ENCODE assay signal across 13 cellular contexts in the genomic region with DNA sequence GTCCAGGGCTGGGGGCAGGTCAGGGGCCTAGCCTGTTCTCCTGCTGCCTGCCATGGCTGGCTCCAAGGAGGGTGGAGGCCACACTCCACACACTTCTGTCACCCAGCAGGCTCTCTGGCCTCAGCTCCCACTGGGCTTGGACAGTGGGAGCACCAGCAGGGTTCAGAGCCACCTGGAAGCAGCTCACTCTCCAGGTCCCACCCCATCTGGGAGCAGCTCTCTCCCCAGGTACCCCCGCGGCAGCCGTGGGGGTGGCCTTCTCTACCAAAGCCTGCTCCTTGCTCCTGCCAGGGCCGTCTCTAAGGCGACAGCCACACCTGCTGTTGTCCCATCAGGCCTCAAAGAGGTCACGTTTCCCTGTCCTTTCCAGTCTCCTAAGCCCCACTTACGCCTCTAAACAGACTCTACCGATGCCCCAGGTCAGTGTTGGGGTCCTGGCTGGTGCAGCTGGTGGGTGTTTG.
A peak's percentile ranks its signal among the peaks of the same experiment; 100 is the strongest.
DNase-seq lines count a peak whose midpoint lies in the region; ATAC-seq, FAIRE-seq and TF ChIP-seq lines count a peak whose summit lies in the region.
"Had no signal": no experiment of that assay in that cellular context is flagged by ENCODE, and none has a peak within 500 bp of the region (broad histone marks: within the 10 kb centered on the region; RNA-seq: fewer than 3 reads in every experiment).

No MANE protein-coding gene starts in this region.

- H3K27me3 Mint-ChIP-seq in nephron (ENCODE audit: low read depth): peaks cover 70% of the 10 kb centered on the region

- POLR2A ChIA-PET in H1 (lab: Charles Lee; ENCODE audit: partially characterized antibody): interaction anchor here (0.7 kb wide), 2 partner anchors 18 to 105 kb away, joined by 3 to 6 read pairs; no protein-coding TSS in a partner anchor

- no peaks in the 10 kb centered on the region for H3K9me3 ChIP-seq in H1 (ENCODE audit: insufficient read depth in 2 of 2, low read depth in 1 of 2, low read length in 1 of 2)
- H3K9me3 ChIP-seq: testis had no signal

- H3K4ac ChIP-seq in H1 (replicated peaks; ENCODE audit: insufficient read length, low read depth, low read length): no peak overlapping the region

- peak overlapping the region in 1 of 4 experiments; percentile 69; a peak in 1 of 8 replicates for H3K4me3 ChIP-seq in H1 (ENCODE audit: extremely low read depth in 1 of 4, insufficient read depth in 2 of 4, low read depth in 3 of 4, low read length in 4 of 4)
- H3K4me3 ChIP-seq: hepatocyte had no signal

- H2BK5ac ChIP-seq in H1 (ENCODE audit: low read depth, low read length): no peak overlapping the region

- TF ChIP-seq RAD21 in H1 (IDR thresholded peaks at IDR 0.05 in 1 of 2, conservative IDR thresholded peaks at IDR 0.05 in 1 of 2; ENCODE audit: low read depth in 2 of 2, low read length in 2 of 2): no peak

- H3K36me3 ChIP-seq in H1 (ENCODE audit: control insufficient read depth in 2 of 4, insufficient read depth in 4 of 4, low read length in 3 of 4): no peaks in the 10 kb centered on the region

- no peak for FAIRE-seq in H1 (lab: Jason Lieb, UNC)

- peaks cover 1 to 26% (median 24%) of the 10 kb centered on the region in 4 experiments for H3K27me3 ChIP-seq in H1 (replicated peaks in 1 of 4; ENCODE audit: control insufficient read depth in 3 of 4, extremely low read depth in 1 of 4, insufficient read depth in 3 of 4, low read length in 3 of 4)
- H3K27me3 ChIP-seq: testis had no signal

- peak overlapping the region in 2 of 3 experiments; percentile 15 to 39 for H3K4me3 Mint-ChIP-seq in nephron

- ATAC-seq in GM18861 (IDR thresholded peaks at IDR 0.05; ENCODE audit: unreplicated experiment): no peak

- H3K79me1 ChIP-seq in H1 (ENCODE audit: low read depth, low read length): no peaks in the 10 kb centered on the region

- H4K91ac ChIP-seq in H1 (replicated peaks; ENCODE audit: insufficient read length, low read length): no peak overlapping the region

- H4K5ac ChIP-seq in H1 (ENCODE audit: insufficient read length, low read depth, low read length): no peak overlapping the region

- CTCF ChIA-PET in H1 (lab: Charles Lee; ENCODE audit: partially characterized antibody): interaction anchor here (1.0 to 3.4 kb wide), 8 partner anchors 9 to 237 kb away, joined by 3 to 13 read pairs (median 4); no protein-coding TSS in a partner anchor

- TF ChIP-seq CTCF in H1 (IDR thresholded peaks at IDR 0.05; ENCODE audit: control extremely low read depth in 1 of 3, insufficient read depth in 1 of 3, low read depth in 1 of 3, low read length in 3 of 3): no peak
- no peak for TF ChIP-seq CTCF in nephron (IDR thresholded peaks at IDR 0.05; ENCODE audit: unreplicated experiment in 3 of 3)

- H3K79me2 ChIP-seq in H1 (ENCODE audit: control insufficient read depth in 1 of 2, insufficient read depth in 2 of 2, low read length in 2 of 2): no peaks in the 10 kb centered on the region
- H3K79me2 ChIP-seq: hepatocyte had no signal

- no peak overlapping the region for H3K18ac ChIP-seq in H1 (ENCODE audit: extremely low read depth, low read length)

- WGBS in H1 (ENCODE audit: extremely low coverage in 1 of 2, insufficient coverage in 1 of 2, insufficient read length in 1 of 2, insufficient replicate concordance in 2 of 2, low coverage in 1 of 2, low lambda C conversion rate in 2 of 2, missing lambda C conversion rate in 1 of 2), 2 experiments: 89% methylated on average over 8 of the region's 8 CpGs; no CpG with 5 or more reads in 1 of the 2 experiments

- H3K36me3 Mint-ChIP-seq in nephron (ENCODE audit: low read depth): no peaks in the 10 kb centered on the region

- peaks cover 22% of the 10 kb centered on the region for H3K4me1 Mint-ChIP-seq in nephron

- no peaks in the 10 kb centered on the region for H4K20me1 ChIP-seq in H1 (replicated peaks in 1 of 2; ENCODE audit: control insufficient read depth in 1 of 2, insufficient read depth in 2 of 2, low read length in 2 of 2)

- DNase-seq in NCI-H510A treated with DMSO at 0.1 percent for 48 hours (lab: John Stamatoyannopoulos, UW) (peak; percentile 18), NCI-H510A (lab: John Stamatoyannopoulos, UW) (no peak), DMS53 treated with DMSO at 0.1 percent for 48 hours (lab: John Stamatoyannopoulos, UW; ENCODE audit: unreplicated experiment) (peak; percentile 71), H1 (ENCODE audit: low read depth in 1 of 2, low spot score in 2 of 2) (no peak), amygdala (lab: John Stamatoyannopoulos, UW) (no peak), activated gamma-delta T cell treated with Interleukin-2 at 50 U/mL for 16 hours (no peak)
- DNase-seq: NCI-H1694, RPMI8226, testis had no signal

- no peak for TF ChIP-seq EP300 in H1 (IDR thresholded peaks at IDR 0.05; ENCODE audit: borderline replicate concordance in 1 of 2, low read depth in 2 of 2, low read length in 2 of 2)

- 0 out of 2 replicates have a peak overlapping the region, but pooled peaks have one; percentile 48 for H2BK20ac ChIP-seq in H1 (ENCODE audit: low read length)

- no peak overlapping the region for H3K27ac Mint-ChIP-seq in nephron
- H3K27ac Mint-ChIP-seq: dendritic cell treated with granulocyte-macrophage colony-stimulating factor and Interleukin-4, amounts not matched to agents 40 ng/mL and 50 ng/mL, for 4 days had no signal

- no peak overlapping the region for H3K23ac ChIP-seq in H1 (ENCODE audit: insufficient read length)

- H2BK15ac ChIP-seq in H1 (ENCODE audit: low read length): no peak overlapping the region

- H4K8ac ChIP-seq in H1 (ENCODE audit: extremely low read depth, insufficient read depth, low read length): no peak overlapping the region; the same call in 1 of the 2 replicates

- no peak overlapping the region for H3K9ac ChIP-seq in H1 (replicated peaks in 1 of 4; ENCODE audit: extremely low read depth in 1 of 4, low read depth in 3 of 4, low read length in 3 of 4)

- no peak for TF ChIP-seq POLR2A in H1 (IDR thresholded peaks at IDR 0.05; ENCODE audit: control extremely low read depth in 1 of 2, low read depth in 2 of 2, low read length in 2 of 2)

- peak overlapping the region; percentile 65; the same call in 1 of the 2 replicates for H2AK5ac ChIP-seq in H1 (ENCODE audit: low read depth, low read length)

- no peak overlapping the region for H2BK120ac ChIP-seq in H1 (replicated peaks; ENCODE audit: low read depth, low read length)

- H2BK12ac ChIP-seq in H1 (ENCODE audit: low read depth, low read length): peak overlapping the region; percentile 50; the same call in 1 of the 2 replicates

- H3K14ac ChIP-seq in H1 (ENCODE audit: insufficient read length): no peak overlapping the region

- no peak overlapping the region for H3K27ac ChIP-seq in H1 (ENCODE audit: low read depth, low read length)
- H3K27ac ChIP-seq: hepatocyte, testis had no signal

- H3K4me2 ChIP-seq in H1 (ENCODE audit: insufficient read depth in 1 of 2, low read depth in 2 of 2, low read length in 2 of 2): peak overlapping the region; percentile 79 to 100; a peak in 2 of 4 replicates

- no peaks in the 10 kb centered on the region for H3K9me3 Mint-ChIP-seq in nephron
- H3K9me3 Mint-ChIP-seq: dendritic cell treated with granulocyte-macrophage colony-stimulating factor and Interleukin-4, amounts not matched to agents 40 ng/mL and 50 ng/mL, for 4 days had no signal

- H2AFZ ChIP-seq in H1 (ENCODE audit: low read length): no peak overlapping the region
- H2AFZ ChIP-seq: hepatocyte had no signal

- H3K4me1 ChIP-seq in H1 (replicated peaks in 1 of 4; ENCODE audit: control insufficient read depth in 3 of 4, insufficient read depth in 4 of 4, low read length in 3 of 4): peaks cover 0 to 13% (median under 1%) of the 10 kb centered on the region in 4 experiments; a peak in 5 of 7 replicates
- H3K4me1 ChIP-seq: testis had no signal

- H3K23me2 ChIP-seq in H1 (ENCODE audit: low read depth, low read length): peaks cover 12% of the 10 kb centered on the region

- no peak overlapping the region for H3K56ac ChIP-seq in H1 (replicated peaks; ENCODE audit: insufficient read length, low read depth, low read length)

TF ChIP-seq in H1, 55 proteins besides CTCF, POLR2A, EP300 and RAD21:
- TF ChIP-seq RFX5 (IDR thresholded peaks at IDR 0.05; ENCODE audit: borderline replicate concordance, low read depth, low read length) (no peak), CBX5 (IDR thresholded peaks at IDR 0.05; ENCODE audit: low read depth, low read length) (no peak), RNF2 (IDR thresholded peaks at IDR 0.05; ENCODE audit: borderline replicate concordance, low read depth, low read length, missing control alignments, poor library complexity, severe bottlenecking) (no peak), SIRT6 (IDR thresholded peaks at IDR 0.05; ENCODE audit: low read length) (no peak), BRCA1 (IDR thresholded peaks at IDR 0.05; ENCODE audit: low read depth, low read length) (no peak), KDM4A (IDR thresholded peaks at IDR 0.05; ENCODE audit: low read depth, low read length, severe bottlenecking) (no peak), POLR2AphosphoS5 (IDR thresholded peaks at IDR 0.05; ENCODE audit: low read depth, low read length) (no peak), KDM5A (IDR thresholded peaks at IDR 0.05; ENCODE audit: low read length) (no peak), ATF3 (IDR thresholded peaks at IDR 0.05; ENCODE audit: insufficient read depth, low read depth, low read length) (no peak), PHF8 (conservative IDR thresholded peaks at IDR 0.05; ENCODE audit: low read depth, low read length) (no peak), MAFK (IDR thresholded peaks at IDR 0.05; ENCODE audit: low read depth, low read length) (no peak)

Comparison
In these comparisons a context has a peak if more than half of its experiments do, and no peak if none do; other contexts are left out.
1. DNase-seq: peak in NCI-H510A treated with DMSO at 0.1 percent for 48 hours (single experiment) and DMS53 treated with DMSO at 0.1 percent for 48 hours (single experiment); none in NCI-H510A (single experiment), H1 (0 of 2), amygdala (0 of 56) and activated gamma-delta T cell treated with Interleukin-2 at 50 U/mL for 16 hours (single experiment).